Comparison of ENCODE assay signal across 8 cellular contexts in genomic region chr19:43524922-43525835, GRCh38. TPM values are rescaled to one million over a fixed set of nuclear protein-coding genes. Genes with fewer than 3 reads are reported as not detected.
DNase-seq lines count a peak whose midpoint lies in the region; ATAC-seq and TF ChIP-seq lines count a peak whose summit lies in the region.

No MANE protein-coding gene starts in this region.

- H3K79me2 ChIP-seq in mammary epithelial cell (ENCODE audit: insufficient read depth, low read length), result peaks cover 58% of the 10 kb centered on the region

- CTCF ChIA-PET in mammary epithelial cell (lab: Charles Lee; ENCODE audit: low non-redundant PET), result no interaction called here

- dilution Hi-C loops in mammary epithelial cell (cut with HindIII; ENCODE audit: low sequenced_read_pairs), result loop anchor here (5.0 kb wide), 1 partner anchor 78 kb away; no protein-coding TSS in a partner anchor

- H3K4me3 ChIP-seq in mammary epithelial cell (replicated peaks in 1 of 3; ENCODE audit: insufficient read depth in 1 of 3, low read depth in 2 of 3, low read length in 3 of 3) (peak overlapping the region; percentile 75 to 90 (median 90)), skin epidermis (peak overlapping the region; percentile 52 to 88 (median 75))

- peak overlapping the region; percentile 88 for H3K4me2 ChIP-seq in mammary epithelial cell (ENCODE audit: insufficient read depth, low read depth, low read length)

- H3K36me3 ChIP-seq in mammary epithelial cell (ENCODE audit: insufficient read depth, low read length), result peaks cover 2% of the 10 kb centered on the region

- no peaks in the 10 kb centered on the region for H4K20me1 ChIP-seq in mammary epithelial cell (ENCODE audit: insufficient read depth, low read length)

- H3K27ac ChIP-seq in mammary epithelial cell (ENCODE audit: insufficient read depth, low read depth, low read length), result peak overlapping the region; percentile 71
- H3K27ac ChIP-seq in skin epidermis, result peak overlapping the region; percentile 39 to 93 (median 85)

- H3K27me3 ChIP-seq in mammary epithelial cell (ENCODE audit: insufficient read depth, low read length), result no peaks in the 10 kb centered on the region

- peak overlapping the region; percentile 81 for H3K9ac ChIP-seq in mammary epithelial cell (ENCODE audit: insufficient read depth, low read length)

- ATAC-seq in GM21367 (IDR thresholded peaks at IDR 0.05; ENCODE audit: unreplicated experiment), result peak; percentile 45
- ATAC-seq in HG02981 (IDR thresholded peaks at IDR 0.05; ENCODE audit: unreplicated experiment), result no peak

- 9% methylated on average over 9 of the region's 12 CpGs for WGBS in mammary epithelial cell (ENCODE audit: low coverage, missing lambda C conversion rate)

- TF ChIP-seq CTCF in mammary epithelial cell (conservative IDR thresholded peaks at IDR 0.05 in 1 of 2, IDR thresholded peaks at IDR 0.05 in 1 of 2; ENCODE audit: extremely low read depth in 1 of 2, insufficient read depth in 1 of 2, low read depth in 1 of 2, low read length in 2 of 2), result no peak

- DNase-seq in AG08395 (ENCODE audit: low spot score) (peak; percentile 60), RPMI7951 (ENCODE audit: low read depth) (peak; percentile 78), mammary epithelial cell (peak; percentile 85), islet precursor cell (peak; percentile 83), NCI-H2107 treated with DMSO at 0.1 percent for 48 hours (lab: John Stamatoyannopoulos, UW; ENCODE audit: unreplicated experiment) (no peak)

- no TSS peak for BruUV-seq in mammary epithelial cell (replicated peaks; lab: Mats Ljungman, UMichigan)

- peaks cover 37% of the 10 kb centered on the region for H3K4me1 ChIP-seq in mammary epithelial cell (ENCODE audit: insufficient read depth, low read length)

- H2AFZ ChIP-seq in mammary epithelial cell (ENCODE audit: low read depth, low read length), result peak overlapping the region; percentile 45

- in situ Hi-C loops in mammary epithelial cell (cut with MboI; ENCODE audit: low sequenced_read_pairs in 2 of 2), result loop anchor here (5.0 kb wide), 1 partner anchor 78 kb away; no protein-coding TSS in a partner anchor

- intact Hi-C loops in mammary epithelial cell (cut with micrococcal nuclease), result loop anchor here (10.0 kb wide), 1 partner anchor 260 kb away; the partner anchor contains the start of gene KCNN4

- no peaks in the 10 kb centered on the region for H3K9me3 ChIP-seq in mammary epithelial cell (replicated peaks; ENCODE audit: insufficient read depth, low read length)

RNA-seq across cellular contexts. Expression of gene ETHE1, which starts 1.8 kb away (rescaled TPM):
- 232 and 297 TPM in 2 replicates for total RNA-seq in RPMI7951 (2014; rRNA removed; shearing (Covaris generic))
- total RNA-seq in mammary epithelial cell, result 100 to 1,000 TPM; 114 to 122 TPM
- polyA plus RNA-seq in mammary epithelial cell, result 176 TPM
- 122 TPM for polyA minus RNA-seq in mammary epithelial cell

RNA-seq across cellular contexts. Expression of gene ZNF575, which starts 7.8 kb away (rescaled TPM):
- 0.20 TPM in 1 of 2 replicates, not detected in the other for total RNA-seq in RPMI7951 (2014; rRNA removed; shearing (Covaris generic))
- total RNA-seq in mammary epithelial cell, result 1 to 10 TPM in 1 of 2 donors, under 1 TPM in 1; 0.17 to 2.1 TPM
- 0.17 TPM for polyA plus RNA-seq in mammary epithelial cell
- not detected for polyA minus RNA-seq in mammary epithelial cell

RNA-seq across cellular contexts. Expression of gene PHLDB3, which starts 20.6 kb away (rescaled TPM):
- 12.1 and 12.8 TPM in 2 replicates for total RNA-seq in RPMI7951 (2014; rRNA removed; shearing (Covaris generic))
- total RNA-seq in mammary epithelial cell, result 10 to 100 TPM; 16.2 to 23.8 TPM
- 8.0 TPM for polyA plus RNA-seq in mammary epithelial cell
- polyA minus RNA-seq in mammary epithelial cell, result 20.2 TPM

RNA-seq across cellular contexts. Expression of gene XRCC1, which starts 50.1 kb away (rescaled TPM):
- total RNA-seq in RPMI7951 (2014; rRNA removed; shearing (Covaris generic)), result 36.7 and 42.7 TPM in 2 replicates
- total RNA-seq in mammary epithelial cell, result 10 to 100 TPM; 11.0 to 25.3 TPM
- 18.8 TPM for polyA plus RNA-seq in mammary epithelial cell
- polyA minus RNA-seq in mammary epithelial cell, result 30.6 TPM

RNA-seq across cellular contexts. Expression of gene PINLYP, which starts 50.4 kb away (rescaled TPM):
- 2.8 and 3.8 TPM in 2 replicates for total RNA-seq in RPMI7951 (2014; rRNA removed; shearing (Covaris generic))
- under 1 TPM; 0.21 to 0.83 TPM for total RNA-seq in mammary epithelial cell
- 3.5 TPM for polyA plus RNA-seq in mammary epithelial cell
- not detected for polyA minus RNA-seq in mammary epithelial cell
